ENCODE assay signal across 1 cellular context in the genomic region with DNA sequence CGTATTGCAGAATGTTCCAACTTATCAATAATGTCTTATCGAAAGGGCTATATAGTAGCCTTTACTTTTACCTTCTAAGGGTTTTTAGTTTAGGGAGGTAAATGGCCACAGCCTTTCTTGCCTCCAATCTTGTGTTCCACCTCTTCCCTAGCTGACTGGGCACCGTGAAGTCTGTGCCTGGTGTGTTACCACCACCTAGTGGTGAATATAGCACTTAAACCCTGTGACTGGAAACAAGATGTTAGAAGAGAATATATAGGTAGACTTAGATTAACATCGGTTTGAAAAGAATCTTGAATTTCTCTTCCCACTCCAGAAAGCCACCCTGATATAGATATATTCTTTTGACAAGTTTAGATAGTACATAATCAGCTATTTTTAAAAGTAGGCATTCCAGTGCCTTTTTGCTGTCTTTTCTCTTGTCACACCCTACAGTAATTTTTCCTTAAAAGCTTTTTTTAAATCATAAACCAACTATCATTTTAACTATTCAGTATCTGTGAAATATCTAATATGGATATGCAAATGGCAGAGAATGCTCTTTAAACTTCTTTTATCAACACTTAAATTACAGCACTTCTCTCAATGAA.
TF ChIP-seq lines count a peak whose summit lies in the region.

No MANE protein-coding gene starts in this region.

TF ChIP-seq in endothelial cell of umbilical vein, 7 proteins besides CTCF, POLR2A, EP300 and RAD21:
- TF ChIP-seq MYC (IDR thresholded peaks at IDR 0.05; ENCODE audit: low read depth, low read length) (no peak), GATA2 (IDR thresholded peaks at IDR 0.05; ENCODE audit: insufficient read depth, insufficient read length, low read depth, low read length) (no peak), POLR2AphosphoS5 (IDR thresholded peaks at IDR 0.05; ENCODE audit: insufficient read depth, low read depth, low read length) (no peak), FOS (IDR thresholded peaks at IDR 0.05; ENCODE audit: borderline replicate concordance, insufficient read depth, low read length) (no peak), EZH2 (IDR thresholded peaks at IDR 0.05; ENCODE audit: borderline replicate concordance, low read depth, low read length, severe bottlenecking) (no peak), JUN (IDR thresholded peaks at IDR 0.05; ENCODE audit: borderline replicate concordance, insufficient read depth, insufficient read length, low read depth) (no peak)
- TF ChIP-seq, protein P1, sequence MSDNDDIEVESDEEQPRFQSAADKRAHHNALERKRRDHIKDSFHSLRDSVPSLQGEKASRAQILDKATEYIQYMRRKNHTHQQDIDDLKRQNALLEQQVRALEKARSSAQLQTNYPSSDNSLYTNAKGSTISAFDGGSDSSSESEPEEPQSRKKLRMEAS (IDR thresholded peaks at IDR 0.05; ENCODE audit: insufficient read depth, insufficient read length) = no peak
